In the genomic region with DNA sequence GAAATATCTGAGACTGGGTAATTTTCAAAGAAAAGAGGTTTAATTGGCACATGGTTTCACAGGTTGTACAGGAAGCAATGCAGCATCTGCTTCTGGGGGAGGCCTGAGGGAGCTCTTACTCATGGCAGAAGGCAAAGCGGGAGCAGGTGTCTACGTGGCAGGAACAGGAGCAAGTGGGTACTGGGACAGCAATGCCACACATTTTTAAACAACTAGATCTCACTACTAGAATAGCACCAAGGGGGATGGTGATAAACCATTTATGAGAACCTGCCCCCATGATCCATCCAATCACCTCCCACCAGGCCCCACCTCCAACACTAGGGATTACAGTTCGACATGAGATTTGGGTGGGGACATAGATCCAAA, we compare ENCODE assay signal across 8 cellular contexts. TPM values are rescaled to one million over a fixed set of nuclear protein-coding genes. Genes with fewer than 3 reads are reported as not detected.
DNase-seq lines count a peak whose midpoint lies in the region; ATAC-seq and TF ChIP-seq lines count a peak whose summit lies in the region.

No MANE protein-coding gene starts in this region.

- H2BK120ac ChIP-seq in IMR-90 (ENCODE audit: low read depth, low read length), result peak overlapping the region; percentile 51

- H3K79me1 ChIP-seq in IMR-90 (ENCODE audit: low read depth in 1 of 2, low read length in 2 of 2), result no peaks in the 10 kb centered on the region

- CTCF ChIA-PET in IMR-90 (lab: Yijun Ruan, JAX), result no interaction called here

- peak overlapping the region; percentile 72; the same call in 1 of the 2 replicates for H3K18ac ChIP-seq in IMR-90 (ENCODE audit: low read depth, low read length)

- H3K27ac ChIP-seq in ACC112 (ENCODE audit: low read depth, low read length), result peak overlapping the region; percentile 78
- H3K27ac ChIP-seq in IMR-90 (ENCODE audit: insufficient read depth, low read length), result no peak overlapping the region
- no peak overlapping the region for H3K27ac ChIP-seq in neural progenitor cell

- H3K4me2 ChIP-seq in IMR-90 (ENCODE audit: low read depth, low read length) (no peak overlapping the region), neural progenitor cell (no peak overlapping the region)

- H3K4me3 ChIP-seq in ACC112 (ENCODE audit: low read depth, low read length) (peak overlapping the region; percentile 15; the same call in 1 of the 2 replicates), IMR-90 (ENCODE audit: insufficient read depth, low read depth, low read length) (no peak overlapping the region), neural progenitor cell (no peak overlapping the region)

- no peak for TF ChIP-seq RAD21 in IMR-90 (IDR thresholded peaks at IDR 0.05; ENCODE audit: low read length)

- peak overlapping the region; percentile 72 for H2AFZ ChIP-seq in ACC112 (ENCODE audit: low read length, unreplicated experiment)
- H2AFZ ChIP-seq in IMR-90 (replicated peaks; ENCODE audit: low read length, poor library complexity), result no peak overlapping the region
- no peak overlapping the region for H2AFZ ChIP-seq in neural progenitor cell (replicated peaks)

- no peak overlapping the region for H2BK5ac ChIP-seq in IMR-90 (ENCODE audit: low read depth, low read length, poor library complexity, severe bottlenecking)

- in situ Hi-C loops in IMR-90 (cut with MboI; ENCODE audit: low sequenced_read_pairs) (loop anchor here (10.0 kb wide), 1 partner anchor 293 kb away; no protein-coding TSS in a partner anchor), ACHN (cut with HindIII; ENCODE audit: low pct_ligation_motif_present, low pct_unique_long_range_greater_than_20kb, low sequenced_read_pairs) (no loop called here)

- peak overlapping the region; percentile 54; the same call in 1 of the 2 replicates for H2AK5ac ChIP-seq in IMR-90 (ENCODE audit: low read depth, low read length)

- H4K20me1 ChIP-seq in IMR-90 (ENCODE audit: insufficient read depth, low read length) (no peaks in the 10 kb centered on the region), neural progenitor cell (ENCODE audit: low read depth) (no peaks in the 10 kb centered on the region)

- H4K5ac ChIP-seq in IMR-90 (ENCODE audit: low read depth, low read length), result peak overlapping the region; percentile 28; the same call in 1 of the 2 replicates

- H3K9me1 ChIP-seq in IMR-90 (ENCODE audit: insufficient read depth, low read length), result 0 out of 2 replicates have a peak, but pooled peaks cover 3% of the 10 kb centered on the region

- POLR2A ChIA-PET in IMR-90 (lab: Charles Lee; ENCODE audit: unreplicated experiment), result no interaction called here

- intact Hi-C loops in IMR-90 (cut with micrococcal nuclease), result loop anchor here (2.0 kb wide), 1 partner anchor 51 kb away; a partner anchor contains a TSS

- H3K27me3 Mint-ChIP-seq in central memory CD8-positive, alpha-beta T cell, result no peaks in the 10 kb centered on the region
- no peaks in the 10 kb centered on the region for H3K27me3 Mint-ChIP-seq in neural progenitor cell (ENCODE audit: insufficient read depth, low read depth)

- dilution Hi-C loops in IMR-90 (cut with HindIII; ENCODE audit: low sequenced_read_pairs, unreplicated experiment), result no loop called here

- TF ChIP-seq CTCF in IMR-90 (conservative IDR thresholded peaks at IDR 0.05; ENCODE audit: low read depth, low read length), result no peak
- TF ChIP-seq CTCF in neural progenitor cell (IDR thresholded peaks at IDR 0.05), result no peak

- H3K9ac ChIP-seq in IMR-90 (ENCODE audit: low read depth, low read length), result no peak overlapping the region
- H3K9ac ChIP-seq in neural progenitor cell, result no peak overlapping the region

- no peak for DNase-seq in IMR-90
- no peak for DNase-seq in central memory CD8-positive, alpha-beta T cell (ENCODE audit: low spot score in 2 of 2)
- DNase-seq in iPS-NIHi7 (ENCODE audit: extremely low spot score), result no peak
- DNase-seq in neural progenitor cell (ENCODE audit: low spot score), result no peak
- DNase-seq in HuH-7 (ENCODE audit: low spot score), result no peak
- no peak for DNase-seq in ACHN

- H3K36me3 ChIP-seq in ACC112 (ENCODE audit: insufficient read depth, low read length) (no peaks in the 10 kb centered on the region), IMR-90 (ENCODE audit: control insufficient read depth, insufficient read depth, low read length) (no peaks in the 10 kb centered on the region), neural progenitor cell (no peaks in the 10 kb centered on the region)

- H2BK20ac ChIP-seq in IMR-90 (ENCODE audit: low read depth, low read length), result peak overlapping the region; percentile 72; the same call in 1 of the 2 replicates

- no peaks in the 10 kb centered on the region for H3K9me3 ChIP-seq in IMR-90 (ENCODE audit: control insufficient read depth, insufficient read depth, low read length)
- no peaks in the 10 kb centered on the region for H3K9me3 ChIP-seq in neural progenitor cell (ENCODE audit: low read depth)

- no peak overlapping the region for H3K4me3 Mint-ChIP-seq in central memory CD8-positive, alpha-beta T cell
- no peak overlapping the region for H3K4me3 Mint-ChIP-seq in neural progenitor cell

- ATAC-seq in GM21381 (IDR thresholded peaks at IDR 0.05; ENCODE audit: unreplicated experiment) (peak; percentile 40), IMR-90 (ENCODE audit: low read depth) (no peak)
- peak; percentile 28 for ATAC-seq in central memory CD8-positive, alpha-beta T cell (replicated peaks; ENCODE audit: extremely low read depth, poor library complexity, severe bottlenecking)

- H3K23ac ChIP-seq in IMR-90 (ENCODE audit: low read depth, low read length), result no peak overlapping the region

- H3K9me3 Mint-ChIP-seq in central memory CD8-positive, alpha-beta T cell, result no peaks in the 10 kb centered on the region
- H3K9me3 Mint-ChIP-seq in neural progenitor cell, result no peaks in the 10 kb centered on the region

- no peaks in the 10 kb centered on the region for H3K27me3 ChIP-seq in ACC112 (ENCODE audit: insufficient read depth, low read length)
- no peaks in the 10 kb centered on the region for H3K27me3 ChIP-seq in IMR-90 (ENCODE audit: control insufficient read depth, insufficient read depth, low read length)
- no peaks in the 10 kb centered on the region for H3K27me3 ChIP-seq in neural progenitor cell

- TF ChIP-seq POLR2A in IMR-90 (IDR thresholded peaks at IDR 0.05; ENCODE audit: low read depth, low read length), result no peak

- no peak overlapping the region for H2AK9ac ChIP-seq in IMR-90 (replicated peaks; ENCODE audit: low read depth, low read length, poor library complexity)

- H3K4me1 ChIP-seq in ACC112 (ENCODE audit: control insufficient read depth, insufficient read depth, low read length, unreplicated experiment) (peaks cover 30% of the 10 kb centered on the region), IMR-90 (ENCODE audit: control insufficient read depth, insufficient read depth, low read length) (peaks cover 4% of the 10 kb centered on the region), neural progenitor cell (peaks cover 36% of the 10 kb centered on the region)

- no CpG with 5 or more reads among the region's 3 CpGs for WGBS in IMR-90 (ENCODE audit: extremely low coverage in 2 of 2, insufficient read length in 1 of 2), 2 experiments

- H3K36me3 Mint-ChIP-seq in central memory CD8-positive, alpha-beta T cell (ENCODE audit: insufficient read depth), result peaks cover 2% of the 10 kb centered on the region
- no peaks in the 10 kb centered on the region for H3K36me3 Mint-ChIP-seq in neural progenitor cell

- H3K4ac ChIP-seq in IMR-90 (ENCODE audit: low read depth, low read length), result peak overlapping the region; percentile 74; the same call in 1 of the 2 replicates

- no peak overlapping the region for H3K14ac ChIP-seq in IMR-90 (replicated peaks; ENCODE audit: low read depth, low read length)

- no peak overlapping the region for H3K56ac ChIP-seq in IMR-90 (ENCODE audit: extremely low read depth, insufficient read depth, low read length)

- H3K4me1 Mint-ChIP-seq in central memory CD8-positive, alpha-beta T cell, result peaks cover 8% of the 10 kb centered on the region
- H3K4me1 Mint-ChIP-seq in neural progenitor cell, result peaks cover 32% of the 10 kb centered on the region

- BruUV-seq in IMR-90 (replicated peaks; lab: Mats Ljungman, UMichigan), result no TSS peak

- H4K8ac ChIP-seq in IMR-90 (ENCODE audit: low read depth in 2 of 2, low read length in 2 of 2), result peak overlapping the region in 1 of 2 experiments; percentile 43; a peak in 1 of 4 replicates

- no peak overlapping the region for H2BK15ac ChIP-seq in IMR-90 (ENCODE audit: low read depth, low read length)

- H4K91ac ChIP-seq in IMR-90 (ENCODE audit: insufficient read depth, low read depth, low read length), result peak overlapping the region; percentile 30

- H3K79me2 ChIP-seq in ACC112 (ENCODE audit: control insufficient read depth, insufficient read depth, low read length, unreplicated experiment) (no peaks in the 10 kb centered on the region), neural progenitor cell (ENCODE audit: low read depth) (no peaks in the 10 kb centered on the region)

- H3K27ac Mint-ChIP-seq in central memory CD8-positive, alpha-beta T cell (ENCODE audit: low read depth), result peak overlapping the region; percentile 63
- no peak overlapping the region for H3K27ac Mint-ChIP-seq in neural progenitor cell

- peaks cover 35% of the 10 kb centered on the region for H3F3A ChIP-seq in neural progenitor cell (ENCODE audit: low read depth)

TF ChIP-seq in IMR-90, 13 proteins besides CTCF, POLR2A, EP300 and RAD21 (continues in another document):
- TF ChIP-seq MXI1 (IDR thresholded peaks at IDR 0.05; ENCODE audit: borderline replicate concordance, low read depth, low read length) (no peak), MAFK (IDR thresholded peaks at IDR 0.05; ENCODE audit: low read depth, low read length) (no peak), MAZ (IDR thresholded peaks at IDR 0.05; ENCODE audit: borderline replicate concordance, low read depth, low read length) (no peak), SMC3 (IDR thresholded peaks at IDR 0.05; ENCODE audit: low read depth, low read length) (no peak)

RNA-seq across cellular contexts. Expression of a gene that starts 47.6 kb away (rescaled TPM):
- total RNA-seq in IMR-90 (2012; rRNA removed) (6.8 and 6.9 TPM in 2 replicates), neural progenitor cell (ENCODE audit: low replicate concordance) (30.8 and 41.6 TPM in 2 replicates)
- polyA plus RNA-seq in IMR-90 (2012; rRNA removed), result 1.3 and 1.9 TPM in 2 replicates
- polyA plus RNA-seq in IMR-90 (2012; cell fraction: cytosol; rRNA removed), result 0.52 and 0.56 TPM in 2 replicates
- polyA plus RNA-seq in IMR-90 (2012; cell fraction: nucleus; rRNA removed; ENCODE audit: low replicate concordance), result 0.36 and 1.2 TPM in 2 replicates

RNA-seq across cellular contexts. Expression of a gene that starts 50.7 kb away (rescaled TPM):
- total RNA-seq in IMR-90 (2012; rRNA removed), result 36.4 and 41.4 TPM in 2 replicates
- polyA plus RNA-seq in IMR-90 (2012; rRNA removed), result 17.1 and 20.0 TPM in 2 replicates
- 5.8 and 6.7 TPM in 2 replicates for polyA plus RNA-seq in IMR-90 (2012; cell fraction: cytosol; rRNA removed)
- polyA plus RNA-seq in IMR-90 (2012; cell fraction: nucleus; rRNA removed; ENCODE audit: low replicate concordance), result 9.6 and 61.5 TPM in 2 replicates
- 53.2 and 75.0 TPM in 2 replicates for total RNA-seq in neural progenitor cell (ENCODE audit: low replicate concordance)
